10 cellular contexts compared by ENCODE assay signal in the genomic region with DNA sequence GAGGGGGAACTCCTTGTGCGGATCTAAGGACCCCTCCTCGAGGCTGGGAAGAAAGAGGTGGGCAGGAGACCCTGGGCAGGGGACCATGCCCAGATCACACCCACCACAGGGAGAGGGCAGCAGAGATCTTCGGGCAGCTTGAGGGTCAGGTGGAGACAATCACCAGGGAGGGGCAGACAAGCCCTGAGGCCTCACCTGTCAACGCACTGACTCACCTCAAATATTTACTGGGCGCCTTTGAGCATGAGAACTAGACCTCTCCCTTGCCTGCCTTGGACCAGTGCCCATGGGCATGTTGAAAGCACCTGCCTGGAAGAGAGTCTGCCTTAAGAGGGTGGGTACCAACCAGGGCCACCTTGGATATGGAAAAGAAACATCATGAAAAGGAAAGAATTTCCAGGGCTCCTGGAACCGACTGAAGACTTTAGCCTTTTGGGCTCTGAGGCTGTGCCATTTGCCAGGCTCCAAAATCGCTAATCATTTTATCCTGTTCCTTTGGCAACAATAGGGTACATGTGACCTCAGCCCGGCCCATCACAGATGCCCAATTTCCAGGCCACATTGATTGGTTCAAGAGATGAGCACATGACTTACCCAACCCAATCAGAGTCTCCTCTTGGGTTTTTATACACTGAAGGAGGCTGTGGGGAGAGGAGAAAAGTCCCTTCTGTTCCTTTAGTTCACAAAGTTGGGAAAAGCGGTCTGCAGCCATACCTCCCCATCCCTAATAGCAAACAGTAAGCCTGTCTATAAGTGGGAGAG. TPM values are rescaled to one million over a fixed set of nuclear protein-coding genes. Genes with fewer than 3 reads are reported as not detected.
DNase-seq lines count a peak whose midpoint lies in the region; ATAC-seq, FAIRE-seq and TF ChIP-seq lines count a peak whose summit lies in the region.
"Had no signal": no experiment of that assay in that cellular context is flagged by ENCODE, and none has a peak within 500 bp of the region (broad histone marks: within the 10 kb centered on the region; RNA-seq: fewer than 3 reads in every experiment).

No MANE protein-coding gene starts in this region.

- TF ChIP-seq RAD21 in K562 (CRISPR knock-in tag; conservative IDR thresholded peaks at IDR 0.05 in 1 of 2, IDR thresholded peaks at IDR 0.05 in 1 of 2) = peak; percentile 35 to 62

- POLR2A ChIA-PET in K562 (lab: Yijun Ruan, JAX) = no interaction called here

- no peak overlapping the region for H3K27ac ChIP-seq in K562 (ENCODE audit: extremely low read depth, low read depth, low read length)

- FAIRE-seq in K562 (lab: Jason Lieb, UNC) (no peak), GM12891 (lab: Jason Lieb, UNC) (no peak)

- H3K9me1 ChIP-seq in K562 (ENCODE audit: control insufficient read depth, insufficient read depth, low read length) = no peaks in the 10 kb centered on the region

- ATAC-seq in K562 (peak; percentile 59), GM19395 (IDR thresholded peaks at IDR 0.05; ENCODE audit: unreplicated experiment) (no peak), GM21515 (IDR thresholded peaks at IDR 0.05; ENCODE audit: unreplicated experiment) (no peak), GM21786 (IDR thresholded peaks at IDR 0.05; ENCODE audit: unreplicated experiment) (no peak)
- ATAC-seq: activated CD8-positive, alpha-beta memory T cell treated with anti-CD3 and anti-CD28 coated beads, Interleukin-2, amount 10 ng/mL, durations not matched to agents 7 days and 5 days had no signal

- no peaks in the 10 kb centered on the region for H3K9me3 ChIP-seq in K562 (replicated peaks; ENCODE audit: control insufficient read depth, insufficient read depth, low read depth, low read length)
- H3K9me3 ChIP-seq in mucosa of stomach (ENCODE audit: control insufficient read depth, low read length) = no peaks in the 10 kb centered on the region

- no peak overlapping the region for H3K4me3 ChIP-seq in K562
- no peak overlapping the region for H3K4me3 ChIP-seq in mucosa of stomach (ENCODE audit: low read length)

- no peak overlapping the region for H2AFZ ChIP-seq in K562 (ENCODE audit: low read depth, low read length)

- H4K20me1 ChIP-seq in K562 (replicated peaks; ENCODE audit: control insufficient read depth, insufficient read depth, low read length) = no peaks in the 10 kb centered on the region

- DNase-seq in ELR (ENCODE audit: low read depth) (peak; percentile 33), NCI-H146 (lab: John Stamatoyannopoulos, UW) (peak; percentile 95), K562 (ENCODE audit: extremely low read depth in 1 of 4, low spot score in 3 of 4) (no peak), GM12891 (ENCODE audit: insufficient read length, low spot score) (no peak)
- DNase-seq: activated CD8-positive, alpha-beta memory T cell treated with anti-CD3 and anti-CD28 coated beads, Interleukin-2, amount 10 ng/mL, durations not matched to agents 7 days and 5 days; effector CD8-positive, alpha-beta T cell had no signal

- no peak for TF ChIP-seq EP300 in K562 (IDR thresholded peaks at IDR 0.05; ENCODE audit: low read length)

- no peak overlapping the region for H3K4me2 ChIP-seq in K562 (ENCODE audit: insufficient read depth, low read length)

- BruUV-seq in K562 (replicated peaks; lab: Mats Ljungman, UMichigan) = no TSS peak

- no peaks in the 10 kb centered on the region for H3K79me2 ChIP-seq in K562 (ENCODE audit: control insufficient read depth, insufficient read depth, low read length)

- TF ChIP-seq POLR2A in K562 (conservative IDR thresholded peaks at IDR 0.05) (no peak), GM12891 (IDR thresholded peaks at IDR 0.05; ENCODE audit: low read depth, low read length) (no peak)

- WGBS in K562 (ENCODE audit: insufficient coverage, low coverage, missing lambda C conversion rate) = 17% methylated on average over 9 of the region's 9 CpGs

- intact Hi-C loops in K562 (cut with micrococcal nuclease) = loop anchor here (10.0 kb wide), 1 partner anchor 235 kb away; no protein-coding TSS in a partner anchor

- CTCF ChIA-PET in K562 (lab: Yijun Ruan, JAX; ENCODE audit: low intra/inter-chr PET ratio) = interaction anchor here (1.7 to 1.9 kb wide), 2 partner anchors 185 to 493 kb away, joined by 5 to 6 read pairs; no protein-coding TSS in a partner anchor

- TF ChIP-seq CTCF in K562 (IDR thresholded peaks at IDR 0.05 in 2 of 3, conservative IDR thresholded peaks at IDR 0.05 in 1 of 3; ENCODE audit: insufficient read depth in 2 of 3, low read depth in 1 of 3, low read length in 3 of 3) = peak; percentile 35 to 51 (median 48)

- in situ Hi-C loops in K562 (cut with MboI) = loop anchor here (5.0 to 25.0 kb wide), 4 partner anchors 125 to 842 kb away; partner anchors contain the start of genes ACO1, NDUFB6, SMIM27 and TOPORS

- H3K9ac ChIP-seq in K562 (ENCODE audit: insufficient read depth in 1 of 2, low read depth in 2 of 2, low read length in 2 of 2) (no peak overlapping the region), mucosa of stomach (ENCODE audit: low read length) (peak overlapping the region; percentile 64)

- H3K4me1 ChIP-seq in K562 (replicated peaks in 1 of 2; ENCODE audit: control insufficient read depth in 2 of 2, insufficient read depth in 2 of 2, low read length in 2 of 2) = peaks cover 0 to 4% of the 10 kb centered on the region in 2 experiments; a peak in 2 of 5 replicates
- peaks cover 64% of the 10 kb centered on the region for H3K4me1 ChIP-seq in mucosa of stomach (ENCODE audit: control insufficient read depth, insufficient read depth, low read length)

- H3K27me3 ChIP-seq in K562 (ENCODE audit: control insufficient read depth in 2 of 2, insufficient read depth in 2 of 2, low read length in 2 of 2) (no peaks in the 10 kb centered on the region), mucosa of stomach (ENCODE audit: control insufficient read depth, insufficient read depth, low read length) (no peaks in the 10 kb centered on the region)

- H3K36me3 ChIP-seq in K562 (ENCODE audit: control insufficient read depth, insufficient read depth, low read length) = no peaks in the 10 kb centered on the region
- H3K36me3 ChIP-seq in mucosa of stomach (ENCODE audit: control insufficient read depth, insufficient read depth, low read length) = no peaks in the 10 kb centered on the region

RNA-seq across cellular contexts. Expression of gene SPINK4, which starts 10.4 kb away (rescaled TPM):
- not detected in 2 replicates for total RNA-seq in K562 (2011; cell fraction: chromatin; rRNA removed; ENCODE audit: low replicate concordance)
- not detected in 2 replicates for total RNA-seq in K562 (2011; cell fraction: nucleolus; rRNA removed)
- total RNA-seq in K562 (2011; cell fraction: nucleoplasm; rRNA removed) = not detected in 2 replicates
- total RNA-seq in K562 (2014; rRNA removed) (not detected in 2 replicates), K562 (2014; rRNA removed; fragmentation: Illumina TruSeq; extraction: Trizol) (1.1 and 1.6 TPM in 2 replicates), K562 (2015; rRNA removed; fragmentation: Illumina TruSeq; extraction: Trizol) (not detected in 2 replicates), K562 (2021) (0.80 TPM in 1 of 2 replicates, not detected in the other)
- polyA plus RNA-seq in K562 (2011; rRNA removed) (0.74 and 1.1 TPM in 2 replicates), K562 (2014; fragmentation: Illumina TruSeq; extraction: Trizol) (2.0 and 2.1 TPM in 2 replicates), K562 (2014; fragmentation: Nextera tagmentation; extraction: Ambion mirVana) (1 to 10 TPM; 3.9 to 5.5 TPM), K562 (2014; rRNA removed) (2.1 and 5.1 TPM in 2 replicates)
- polyA plus RNA-seq in K562 (2011; cell fraction: cytosol; rRNA removed) = 1.3 TPM in 1 of 2 replicates, not detected in the other
- not detected in 2 replicates for polyA plus RNA-seq in K562 (2011; cell fraction: nucleus; rRNA removed)
- polyA plus RNA-seq in K562 (2012) = 0.92 and 2.0 TPM in 2 replicates
- polyA minus RNA-seq in K562 (2011; rRNA and poly(A)+ RNA removed) = not detected in 2 replicates
- 11.9 and 19.0 TPM in 2 replicates for polyA minus RNA-seq in K562 (2011; cell fraction: cytosol; rRNA and poly(A)+ RNA removed)
- 3.2 TPM in 1 of 2 replicates, not detected in the other for polyA minus RNA-seq in K562 (2011; cell fraction: nucleus; rRNA and poly(A)+ RNA removed)
- polyA plus RNA-seq in GM12891 (2012; ENCODE audit: low read depth, missing spikeins) = not detected
- total RNA-seq: activated CD8-positive, alpha-beta memory T cell treated with anti-CD3 and anti-CD28 coated beads, Interleukin-2, amount 10 ng/mL, durations not matched to agents 7 days and 5 days had no signal

RNA-seq across cellular contexts. Expression of gene BAG1, which starts 35.0 kb away (rescaled TPM):
- total RNA-seq in K562 (2011; cell fraction: chromatin; rRNA removed; ENCODE audit: low replicate concordance) = 64.8 and 75.0 TPM in 2 replicates
- total RNA-seq in K562 (2011; cell fraction: nucleolus; rRNA removed) = 51.1 and 58.0 TPM in 2 replicates
- 69.4 and 101 TPM in 2 replicates for total RNA-seq in K562 (2011; cell fraction: nucleoplasm; rRNA removed)
- 76.1 and 106 TPM in 2 replicates for total RNA-seq in K562 (2014; rRNA removed)
- 56.0 and 57.6 TPM in 2 replicates for total RNA-seq in K562 (2014; rRNA removed; fragmentation: Illumina TruSeq; extraction: Trizol)
- 56.0 and 59.2 TPM in 2 replicates for total RNA-seq in K562 (2015; rRNA removed; fragmentation: Illumina TruSeq; extraction: Trizol)
- total RNA-seq in K562 (2021) = 86.6 and 94.5 TPM in 2 replicates
- 30.3 and 46.1 TPM in 2 replicates for polyA plus RNA-seq in K562 (2011; rRNA removed)
- polyA plus RNA-seq in K562 (2011; cell fraction: cytosol; rRNA removed) = 22.2 and 23.4 TPM in 2 replicates
- polyA plus RNA-seq in K562 (2011; cell fraction: nucleus; rRNA removed) = 22.2 and 25.2 TPM in 2 replicates
- polyA plus RNA-seq in K562 (2012) = 56.8 and 58.7 TPM in 2 replicates
- polyA plus RNA-seq in K562 (2014; fragmentation: Illumina TruSeq; extraction: Trizol) = 56.9 and 60.0 TPM in 2 replicates
- 10 to 100 TPM in 1 of 2 experiments, 1 to 10 TPM in 1; 9.7 to 10.0 TPM for polyA plus RNA-seq in K562 (2014; fragmentation: Nextera tagmentation; extraction: Ambion mirVana)
- polyA plus RNA-seq in K562 (2014; rRNA removed) = 103 and 120 TPM in 2 replicates
- 26.4 TPM in 2 replicates for polyA minus RNA-seq in K562 (2011; rRNA and poly(A)+ RNA removed)
- 13.6 and 14.4 TPM in 2 replicates for polyA minus RNA-seq in K562 (2011; cell fraction: cytosol; rRNA and poly(A)+ RNA removed)
- 27.6 and 40.3 TPM in 2 replicates for polyA minus RNA-seq in K562 (2011; cell fraction: nucleus; rRNA and poly(A)+ RNA removed)
- 51.4 TPM for polyA plus RNA-seq in GM12891 (2012; ENCODE audit: low read depth, missing spikeins)

RNA-seq across cellular contexts. Expression of gene CHMP5, which starts 35.3 kb away (rescaled TPM):
- total RNA-seq in K562 (2011; cell fraction: chromatin; rRNA removed; ENCODE audit: low replicate concordance) = 5.5 and 19.4 TPM in 2 replicates
- 4.7 and 5.7 TPM in 2 replicates for total RNA-seq in K562 (2011; cell fraction: nucleolus; rRNA removed)
- 14.0 and 18.7 TPM in 2 replicates for total RNA-seq in K562 (2011; cell fraction: nucleoplasm; rRNA removed)
- 34.2 and 42.8 TPM in 2 replicates for total RNA-seq in K562 (2014; rRNA removed)
- 59.9 and 71.6 TPM in 2 replicates for total RNA-seq in K562 (2014; rRNA removed; fragmentation: Illumina TruSeq; extraction: Trizol)
- 33.8 and 36.5 TPM in 2 replicates for total RNA-seq in K562 (2015; rRNA removed; fragmentation: Illumina TruSeq; extraction: Trizol)
- total RNA-seq in K562 (2021) = 36.0 and 39.3 TPM in 2 replicates
- polyA plus RNA-seq in K562 (2011; rRNA removed) = 53.3 and 67.2 TPM in 2 replicates
- 9.2 and 27.3 TPM in 2 replicates for polyA plus RNA-seq in K562 (2011; cell fraction: cytosol; rRNA removed)
- 8.0 and 17.0 TPM in 2 replicates for polyA plus RNA-seq in K562 (2011; cell fraction: nucleus; rRNA removed)
- 38.2 and 46.2 TPM in 2 replicates for polyA plus RNA-seq in K562 (2012)
- polyA plus RNA-seq in K562 (2014; fragmentation: Illumina TruSeq; extraction: Trizol) = 50.9 and 53.0 TPM in 2 replicates
- 100 to 1,000 TPM in 1 of 2 experiments, 10 to 100 TPM in 1; 99.5 to 105 TPM for polyA plus RNA-seq in K562 (2014; fragmentation: Nextera tagmentation; extraction: Ambion mirVana)
- polyA plus RNA-seq in K562 (2014; rRNA removed) = 53.0 and 54.9 TPM in 2 replicates
- polyA minus RNA-seq in K562 (2011; rRNA and poly(A)+ RNA removed) = 50.1 and 53.8 TPM in 2 replicates
- 13.8 and 14.3 TPM in 2 replicates for polyA minus RNA-seq in K562 (2011; cell fraction: cytosol; rRNA and poly(A)+ RNA removed)
- 4.0 and 5.9 TPM in 2 replicates for polyA minus RNA-seq in K562 (2011; cell fraction: nucleus; rRNA and poly(A)+ RNA removed)
- 67.3 TPM for polyA plus RNA-seq in GM12891 (2012; ENCODE audit: low read depth, missing spikeins)

Comparison
In these comparisons a context has a peak if more than half of its experiments do, and no peak if none do; other contexts are left out.
1. DNase-seq: peak in ELR (single experiment) and NCI-H146 (single experiment); none in K562 (0 of 4) and GM12891 (single experiment).